Comparison of ENCODE assay signal across 13 cellular contexts in genomic region chr7:149817301-149817771, GRCh38. TPM values are rescaled to one million over a fixed set of nuclear protein-coding genes. Genes with fewer than 3 reads are reported as not detected.
A peak's percentile ranks its signal among the peaks of the same experiment; 100 is the strongest.
DNase-seq lines count a peak whose midpoint lies in the region; ATAC-seq and TF ChIP-seq lines count a peak whose summit lies in the region.
"Had no signal": no experiment of that assay in that cellular context is flagged by ENCODE, and none has a peak within 500 bp of the region (broad histone marks: within the 10 kb centered on the region; RNA-seq: fewer than 3 reads in every experiment).

No MANE protein-coding gene starts in this region.

- H3K27ac Mint-ChIP-seq in chondrocyte (ENCODE audit: unreplicated experiment) = no peak overlapping the region
- H3K27ac Mint-ChIP-seq: B cell; CD8-positive, alpha-beta memory T cell had no signal

- H3K4me1 Mint-ChIP-seq in chondrocyte (ENCODE audit: low read depth) = no peaks in the 10 kb centered on the region
- H3K4me1 Mint-ChIP-seq: B cell; CD14-positive monocyte; CD8-positive, alpha-beta memory T cell had no signal

- WGBS in aorta, 2 donors = 68 to 74% methylated on average over 8 of the region's 8 CpGs

- H3K27me3 ChIP-seq in right atrium auricular region = no peaks in the 10 kb centered on the region
- H3K27me3 ChIP-seq in aorta (ENCODE audit: control insufficient read depth in 1 of 2, insufficient read depth in 2 of 2, low read length in 1 of 2) = no peaks in the 10 kb centered on the region

- H3K9me3 Mint-ChIP-seq in chondrocyte (ENCODE audit: low read depth) = no peaks in the 10 kb centered on the region
- H3K9me3 Mint-ChIP-seq: CD14-positive monocyte; CD8-positive, alpha-beta memory T cell had no signal

- no peaks in the 10 kb centered on the region for H3K36me3 Mint-ChIP-seq in chondrocyte (ENCODE audit: low read depth)
- H3K36me3 Mint-ChIP-seq: CD14-positive monocyte; CD8-positive, alpha-beta memory T cell had no signal

- no peaks in the 10 kb centered on the region for H3K9me3 ChIP-seq in right atrium auricular region
- H3K9me3 ChIP-seq in aorta (ENCODE audit: control insufficient read depth, low read length) = no peaks in the 10 kb centered on the region

- intact Hi-C loops in Right ventricle myocardium superior (cut with DNase I) (no loop called here), posterior vena cava (cut with DNase I) (no loop called here), aorta (cut with DNase I) (no loop called here)

- no peaks in the 10 kb centered on the region for H3K36me3 ChIP-seq in right atrium auricular region
- H3K36me3 ChIP-seq in aorta (ENCODE audit: control insufficient read depth in 1 of 2, insufficient read depth in 2 of 2, low read length in 1 of 2) = no peaks in the 10 kb centered on the region

- no peak overlapping the region for H3K4me3 Mint-ChIP-seq in chondrocyte (ENCODE audit: unreplicated experiment)
- H3K4me3 Mint-ChIP-seq: B cell; CD14-positive monocyte; CD8-positive, alpha-beta memory T cell had no signal

- ATAC-seq in Right ventricle myocardium superior (ENCODE audit: poor library complexity) = no peak
- no peak for ATAC-seq in aorta (ENCODE audit: low FRiP score)
- ATAC-seq: HepG2 had no signal

- no peak overlapping the region for H3K27ac ChIP-seq in right atrium auricular region
- H3K27ac ChIP-seq in aorta (ENCODE audit: low read depth in 1 of 2, low read length in 2 of 2) = no peak overlapping the region

- peak; percentile 17 for DNase-seq in Right ventricle myocardium superior
- no peak for DNase-seq in right atrium auricular region (ENCODE audit: low spot score)
- DNase-seq in chondrocyte (ENCODE audit: low spot score) = peak; percentile 74
- DNase-seq in posterior vena cava (ENCODE audit: low spot score) = peak; percentile 67
- DNase-seq in aorta = peak; percentile 30 to 60
- DNase-seq in NCI-H2227 treated with DMSO at 0.1 percent for 48 hours (lab: John Stamatoyannopoulos, UW) = no peak
- DNase-seq in NCI-H524 treated with DMSO at 0.1 percent for 48 hours (lab: John Stamatoyannopoulos, UW) = no peak
- DNase-seq: ACHN; CD8-positive, alpha-beta memory T cell had no signal

- TF ChIP-seq CTCF in right atrium auricular region (IDR thresholded peaks at IDR 0.05) = no peak
- no peak for TF ChIP-seq CTCF in chondrocyte (IDR thresholded peaks at IDR 0.05)

- H3K4me3 ChIP-seq in right atrium auricular region (no peak overlapping the region), aorta (ENCODE audit: low read length in 2 of 2) (no peak overlapping the region)

- H3K27me3 Mint-ChIP-seq in chondrocyte (ENCODE audit: low read depth) = no peaks in the 10 kb centered on the region
- H3K27me3 Mint-ChIP-seq: B cell; CD8-positive, alpha-beta memory T cell had no signal

- H3K4me1 ChIP-seq in right atrium auricular region (no peaks in the 10 kb centered on the region), aorta (ENCODE audit: control insufficient read depth in 1 of 2, insufficient read depth in 2 of 2, low read length in 2 of 2) (no peaks in the 10 kb centered on the region)

RNA-seq across cellular contexts. Expression of gene ZNF862, which starts 20.8 kb away (rescaled TPM):
- total RNA-seq in Right ventricle myocardium superior (12.2 TPM), right atrium auricular region (10 to 100 TPM in 1 of 2 donors, 1 to 10 TPM in 1; 7.0 to 11.0 TPM), chondrocyte (15.9 to 17.6 TPM (median 16.3 TPM) in 3 replicates), posterior vena cava (10 to 100 TPM; 12.6 to 14.2 TPM), aorta (10 to 100 TPM; 15.8 to 30.1 TPM)
- polyA plus RNA-seq in aorta = 1 to 10 TPM; 2.9 to 8.0 TPM

RNA-seq across cellular contexts. Expression of gene ZNF467, which starts 43.9 kb away (rescaled TPM):
- total RNA-seq in Right ventricle myocardium superior (5.2 TPM), right atrium auricular region (10 to 100 TPM in 1 of 2 donors, 1 to 10 TPM in 1; 3.2 to 11.0 TPM), chondrocyte (2.3 to 3.5 TPM (median 3.1 TPM) in 3 replicates), posterior vena cava (10 to 100 TPM; 10.9 to 12.0 TPM), aorta (10 to 100 TPM; 13.3 to 18.5 TPM)
- 1 to 10 TPM; 2.1 to 5.7 TPM for polyA plus RNA-seq in aorta
- total RNA-seq: A172, HepG2 had no signal

RNA-seq across cellular contexts. Expression of gene ATP6V0E2, which starts 56.4 kb away (rescaled TPM):
- total RNA-seq in Right ventricle myocardium superior (121 TPM), right atrium auricular region (100 to 1,000 TPM in 1 of 2 donors, 10 to 100 TPM in 1; 60.7 to 122 TPM), chondrocyte (23.1 to 28.5 TPM (median 24.8 TPM) in 3 replicates), posterior vena cava (10 to 100 TPM; 13.0 to 13.2 TPM), aorta (10 to 100 TPM; 12.2 to 19.9 TPM)
- polyA plus RNA-seq in aorta = 10 to 100 TPM; 16.0 to 24.3 TPM

Comparison
In these comparisons a context has a peak if more than half of its experiments do, and no peak if none do; other contexts are left out.
1. DNase-seq: peak in Right ventricle myocardium superior (single experiment), chondrocyte (single experiment), posterior vena cava (single experiment) and aorta (2 of 2); none in right atrium auricular region (single experiment), NCI-H2227 treated with DMSO at 0.1 percent for 48 hours (single experiment) and NCI-H524 treated with DMSO at 0.1 percent for 48 hours (single experiment).